In the genomic region with DNA sequence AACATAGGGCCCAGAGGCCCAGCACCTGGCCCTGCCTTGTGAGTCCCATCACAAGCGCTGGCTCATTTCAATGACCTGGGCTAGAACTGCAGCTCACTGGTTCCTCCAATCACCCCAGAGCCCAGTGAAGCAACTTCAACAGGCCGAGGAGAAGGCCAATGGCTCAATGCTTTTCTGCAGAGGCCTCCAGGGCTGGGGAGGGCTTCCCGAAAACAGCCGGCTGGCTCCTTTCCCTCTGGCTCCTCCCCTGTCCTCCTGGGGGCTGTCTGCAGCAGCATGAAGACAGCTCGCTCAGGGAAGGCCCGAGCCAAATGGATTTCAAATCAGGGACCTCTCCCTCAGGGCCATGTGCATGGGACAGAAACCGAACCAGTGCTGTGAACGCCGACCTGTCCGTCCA, we compare ENCODE assay signal across 20 cellular contexts.
DNase-seq lines count a peak whose midpoint lies in the region; ATAC-seq and TF ChIP-seq lines count a peak whose summit lies in the region.
"Had no signal": no experiment of that assay in that cellular context is flagged by ENCODE, and none has a peak within 500 bp of the region (broad histone marks: within the 10 kb centered on the region; RNA-seq: fewer than 3 reads in every experiment).

No MANE protein-coding gene starts in this region.

- no peaks in the 10 kb centered on the region for H3K36me3 ChIP-seq in right atrium auricular region
- H3K36me3 ChIP-seq in heart right ventricle: peaks cover 0 to 17% (median 7%) of the 10 kb centered on the region in 9 donors
- peaks cover 2% of the 10 kb centered on the region for H3K36me3 ChIP-seq in mesendoderm (ENCODE audit: control insufficient read depth, insufficient read depth, low read length)
- H3K36me3 ChIP-seq in aorta (ENCODE audit: control insufficient read depth in 1 of 2, insufficient read depth in 2 of 2, low read length in 1 of 2): peaks cover 0 to 3% of the 10 kb centered on the region in 2 donors
- H3K36me3 ChIP-seq: Peyer's patch had no signal

- no peaks in the 10 kb centered on the region for H3K79me2 ChIP-seq in mesendoderm (ENCODE audit: control insufficient read depth, insufficient read depth, low read length)

- no peak overlapping the region for H2BK5ac ChIP-seq in mesendoderm (ENCODE audit: low read length)

- no peak overlapping the region for H3K18ac ChIP-seq in mesendoderm (ENCODE audit: low read length)

- intact Hi-C loops in Right ventricle myocardium inferior (cut with DNase I) (no loop called here), heart right ventricle (cut with DNase I) (no loop called here), aorta (cut with DNase I) (no loop called here)

- no peak overlapping the region for H3K4me3 ChIP-seq in right atrium auricular region
- no peak overlapping the region for H3K4me3 ChIP-seq in heart right ventricle
- H3K4me3 ChIP-seq in mesendoderm (ENCODE audit: low read length): no peak overlapping the region
- no peak overlapping the region for H3K4me3 ChIP-seq in aorta (ENCODE audit: low read length in 2 of 2)
- H3K4me3 ChIP-seq: Peyer's patch had no signal

- H3K79me1 ChIP-seq in mesendoderm (ENCODE audit: low read length): peaks cover 6% of the 10 kb centered on the region

- 55 to 65% methylated on average over 10 of the region's 10 CpGs for WGBS in heart right ventricle, 2 donors
- WGBS in mesendoderm (ENCODE audit: extremely low coverage, insufficient coverage, low lambda C conversion rate): no CpG with 5 or more reads among the region's 10 CpGs
- WGBS in aorta, 2 donors: 93 to 94% methylated on average over 10 of the region's 10 CpGs

- no peak overlapping the region for H3K4ac ChIP-seq in mesendoderm (ENCODE audit: low read depth, low read length)

- no peak overlapping the region for H2AK5ac ChIP-seq in mesendoderm (ENCODE audit: low read length)

- no peak overlapping the region for H3K23ac ChIP-seq in mesendoderm (ENCODE audit: low read length)

- H2BK15ac ChIP-seq in mesendoderm (replicated peaks; ENCODE audit: low read depth): no peak overlapping the region

- H3K27ac ChIP-seq in right atrium auricular region (no peak overlapping the region), heart right ventricle (no peak overlapping the region), mesendoderm (ENCODE audit: low read depth, low read length) (no peak overlapping the region), aorta (ENCODE audit: low read depth in 1 of 2, low read length in 2 of 2) (no peak overlapping the region)
- H3K27ac ChIP-seq: Peyer's patch had no signal

- peak overlapping the region; percentile 44 for H3K56ac ChIP-seq in mesendoderm (ENCODE audit: low read length)

- TF ChIP-seq CTCF in right atrium auricular region (IDR thresholded peaks at IDR 0.05): no peak
- TF ChIP-seq CTCF in heart right ventricle (IDR thresholded peaks at IDR 0.05): no peak

- H3K27me3 ChIP-seq in right atrium auricular region: no peaks in the 10 kb centered on the region
- H3K27me3 ChIP-seq in heart right ventricle: no peaks in the 10 kb centered on the region
- H3K27me3 ChIP-seq in mesendoderm (ENCODE audit: insufficient read depth, low read length, poor library complexity): no peaks in the 10 kb centered on the region
- H3K27me3 ChIP-seq in aorta (ENCODE audit: control insufficient read depth in 1 of 2, insufficient read depth in 2 of 2, low read length in 1 of 2): no peaks in the 10 kb centered on the region
- H3K27me3 ChIP-seq: Peyer's patch had no signal

- no peak overlapping the region for H4K8ac ChIP-seq in mesendoderm (ENCODE audit: low read depth, low read length)

- DNase-seq in Right ventricle myocardium inferior (ENCODE audit: missing footprints): no peak
- DNase-seq in right atrium auricular region (ENCODE audit: low spot score): no peak
- peak; percentile 26 to 61 for DNase-seq in heart right ventricle
- peak; percentile 30 for DNase-seq in mesendoderm
- no peak for DNase-seq in aorta
- DNase-seq in SW480 (ENCODE audit: low spot score): no peak
- no peak for DNase-seq in activated effector memory CD4-positive, alpha-beta T cell treated with anti-CD3 and anti-CD28 coated beads, Interleukin-2, amount 50 U/mL, for 16 hours
- DNase-seq in Kasumi-1 (lab: John Stamatoyannopoulos, UW): no peak
- DNase-seq: 8988T; GDM1; HCEC 1CT; MM.1S; NCI-H1092 treated with DMSO at 0.1 percent for 48 hours; NCI-H146; NCI-H2029 treated with DMSO at 0.1 percent for 48 hours; NCI-H2171 treated with DMSO at 0.1 percent for 48 hours; NCI-H446 treated with DMSO at 0.1 percent for 48 hours; NCI-H69; NK-92 treated with Interleukin-12 subunit alpha and Interleukin-12 subunit beta, amount 100 ng/mL, for 24 hours; Peyer's patch had no signal

- H3K9ac ChIP-seq in mesendoderm (ENCODE audit: low read length): peak overlapping the region; percentile 27

- H3K4me1 ChIP-seq in right atrium auricular region: peaks cover 0 to 7% of the 10 kb centered on the region in 2 donors
- peaks cover 0 to 16% (median 0%) of the 10 kb centered on the region in 9 donors for H3K4me1 ChIP-seq in heart right ventricle
- peaks cover 4% of the 10 kb centered on the region for H3K4me1 ChIP-seq in mesendoderm (ENCODE audit: control insufficient read depth, low read depth, low read length)
- no peaks in the 10 kb centered on the region for H3K4me1 ChIP-seq in aorta (ENCODE audit: control insufficient read depth in 1 of 2, insufficient read depth in 2 of 2, low read length in 2 of 2)
- H3K4me1 ChIP-seq: Peyer's patch had no signal

- H3K4me2 ChIP-seq in mesendoderm (ENCODE audit: low read length): no peak overlapping the region

- no peak overlapping the region for H2BK120ac ChIP-seq in mesendoderm (ENCODE audit: low read depth, low read length)

- peaks cover 0 to 7% of the 10 kb centered on the region in 2 donors for H3K9me3 ChIP-seq in right atrium auricular region
- peaks cover 0 to 25% (median 3%) of the 10 kb centered on the region in 11 donors for H3K9me3 ChIP-seq in heart right ventricle
- peaks cover 6% of the 10 kb centered on the region for H3K9me3 ChIP-seq in aorta (ENCODE audit: control insufficient read depth, low read length)
- H3K9me3 ChIP-seq: Peyer's patch had no signal

- no peak overlapping the region for H4K5ac ChIP-seq in mesendoderm (ENCODE audit: low read length)

- ATAC-seq in Right ventricle myocardium inferior (peak; percentile 87), heart right ventricle (peak; percentile 21 to 82 (median 62)), aorta (ENCODE audit: low FRiP score) (peak; percentile 59)

Comparison
In these comparisons a context has a peak if more than half of its experiments do, and no peak if none do; other contexts are left out.
1. DNase-seq: peak in heart right ventricle (2 of 2) and mesendoderm (single experiment); none in Right ventricle myocardium inferior (single experiment), right atrium auricular region (single experiment), aorta (0 of 2), SW480 (single experiment), activated effector memory CD4-positive, alpha-beta T cell treated with anti-CD3 and anti-CD28 coated beads, Interleukin-2, amount 50 U/mL, for 16 hours (single experiment) and Kasumi-1 (0 of 2).
2. Peak in every context shown above with its lines, with median percentiles within 50 percentile points of each other: ATAC-seq.